In the genomic region with DNA sequence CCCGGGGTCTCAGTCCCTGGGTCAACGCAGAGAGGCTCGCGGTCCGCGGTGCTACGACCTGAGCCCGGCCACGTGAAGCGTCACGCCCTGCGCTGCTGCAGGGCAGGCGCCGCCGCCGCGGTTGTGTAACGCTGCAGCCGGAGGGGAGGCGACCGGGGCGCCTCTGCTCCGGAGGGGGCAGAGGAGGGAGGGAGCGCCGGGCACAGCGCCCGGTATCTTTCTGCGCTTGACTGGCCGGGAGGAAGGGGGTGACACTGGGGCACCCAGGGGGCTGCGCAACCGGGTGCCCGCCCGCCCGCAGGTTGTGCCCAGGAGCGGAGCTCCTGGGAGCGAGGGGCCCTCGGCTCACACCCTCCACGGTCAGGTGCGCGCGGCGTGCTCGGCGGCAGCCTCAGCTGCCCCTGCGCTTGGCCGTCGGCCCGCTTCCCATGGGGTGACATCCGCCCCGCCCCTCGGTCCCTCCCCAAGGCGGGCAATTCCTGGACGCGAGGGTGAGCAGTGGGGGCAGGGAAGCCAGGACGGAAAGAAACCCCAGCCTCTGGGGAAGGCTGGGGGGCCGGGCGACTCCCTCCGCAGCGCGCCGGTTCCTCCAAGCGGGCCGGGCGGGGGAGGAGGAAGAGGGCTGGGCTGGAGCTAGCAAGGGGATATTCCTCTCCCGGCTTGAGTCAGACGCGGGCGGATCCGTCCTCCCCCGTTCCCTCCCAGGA, we compare ENCODE assay signal across 1 cellular context.
A peak's percentile ranks its signal among the peaks of the same experiment; 100 is the strongest.
TF ChIP-seq lines count a peak whose summit lies in the region.

No MANE protein-coding gene starts in this region.

TF ChIP-seq in K562, 482 proteins besides CTCF, POLR2A, EP300 and RAD21 (continued from another document and continues in another):
- TF ChIP-seq UBTF (IDR thresholded peaks at IDR 0.05; ENCODE audit: borderline replicate concordance in 1 of 2, low read depth in 2 of 2, low read length in 2 of 2) = peak in 1 of 2 experiments; percentile 89; a peak in 2 of 4 replicates
- TF ChIP-seq HEY1 (CRISPR knock-in tag; IDR thresholded peaks at IDR 0.05; ENCODE audit: borderline replicate concordance) = 0 out of 2 replicates have a peak, but pooled peaks have one; percentile 34
- peak; percentile 72 for TF ChIP-seq KDM5B (IDR thresholded peaks at IDR 0.05; ENCODE audit: insufficient replicate concordance, low read depth, low read length)
- peak; percentile 13 for TF ChIP-seq RBM25 (IDR thresholded peaks at IDR 0.05; ENCODE audit: low read depth, low read length, severe bottlenecking)
- no peak for TF ChIP-seq FOXJ3 (CRISPR knock-in tag; IDR thresholded peaks at IDR 0.05)
- TF ChIP-seq DACH1 (IDR thresholded peaks at IDR 0.05; ENCODE audit: partially characterized antibody) = no peak
- peak; percentile 95 for TF ChIP-seq RBFOX2 (IDR thresholded peaks at IDR 0.05; ENCODE audit: low read depth, low read length)
- TF ChIP-seq CHD2 (IDR thresholded peaks at IDR 0.05; ENCODE audit: low read depth, low read length) = peak; percentile 64
- no peak for TF ChIP-seq ZNF134 (CRISPR knock-in tag; conservative IDR thresholded peaks at IDR 0.05)
- TF ChIP-seq STAT6 (CRISPR knock-in tag; IDR thresholded peaks at IDR 0.05) = peak; percentile 75; the same call in 1 of the 2 replicates
- peak; percentile 92; the same call in 1 of the 2 replicates for TF ChIP-seq BRD4 (IDR thresholded peaks at IDR 0.05)
- peak in 1 of 2 experiments; percentile 80; a peak in 2 of 4 replicates for TF ChIP-seq KDM4B (IDR thresholded peaks at IDR 0.05; ENCODE audit: borderline replicate concordance in 2 of 2, low read depth in 1 of 2)
- no peak for TF ChIP-seq SNRNP70 (optimal IDR thresholded peaks at IDR 0.05; ENCODE audit: low read depth, low read length)
- no peak for TF ChIP-seq RBM15 (IDR thresholded peaks at IDR 0.05; ENCODE audit: insufficient read depth, low read length)
- no peak for TF ChIP-seq CREB5 (CRISPR knock-in tag; IDR thresholded peaks at IDR 0.05)
- peak; percentile 87; the same call in 1 of the 2 replicates for TF ChIP-seq HDAC8 (tag; IDR thresholded peaks at IDR 0.05)
- TF ChIP-seq ZNF561 (CRISPR knock-in tag; conservative IDR thresholded peaks at IDR 0.05) = no peak
- TF ChIP-seq FOXP4 (CRISPR knock-in tag; IDR thresholded peaks at IDR 0.05; ENCODE audit: borderline replicate concordance) = peak; percentile 19; the same call in 1 of the 2 replicates
- peak; percentile 87 for TF ChIP-seq ETV5 (CRISPR knock-in tag; IDR thresholded peaks at IDR 0.05; ENCODE audit: low read depth)
- TF ChIP-seq HLTF (IDR thresholded peaks at IDR 0.05) = peak; percentile 57; the same call in 1 of the 2 replicates
- TF ChIP-seq SIN3B (IDR thresholded peaks at IDR 0.05; ENCODE audit: low read depth) = no peak
- TF ChIP-seq ZKSCAN1 (IDR thresholded peaks at IDR 0.05; ENCODE audit: low read depth, low read length) = no peak
- TF ChIP-seq DDX20 (tag; IDR thresholded peaks at IDR 0.05; ENCODE audit: low read depth) = no peak
- no peak for TF ChIP-seq CHD4 (IDR thresholded peaks at IDR 0.05; ENCODE audit: insufficient read depth, insufficient replicate concordance, low read depth, low read length, poor library complexity, severe bottlenecking)
- no peak for TF ChIP-seq BACH1 (tag; IDR thresholded peaks at IDR 0.05)
- TF ChIP-seq, protein P1, sequence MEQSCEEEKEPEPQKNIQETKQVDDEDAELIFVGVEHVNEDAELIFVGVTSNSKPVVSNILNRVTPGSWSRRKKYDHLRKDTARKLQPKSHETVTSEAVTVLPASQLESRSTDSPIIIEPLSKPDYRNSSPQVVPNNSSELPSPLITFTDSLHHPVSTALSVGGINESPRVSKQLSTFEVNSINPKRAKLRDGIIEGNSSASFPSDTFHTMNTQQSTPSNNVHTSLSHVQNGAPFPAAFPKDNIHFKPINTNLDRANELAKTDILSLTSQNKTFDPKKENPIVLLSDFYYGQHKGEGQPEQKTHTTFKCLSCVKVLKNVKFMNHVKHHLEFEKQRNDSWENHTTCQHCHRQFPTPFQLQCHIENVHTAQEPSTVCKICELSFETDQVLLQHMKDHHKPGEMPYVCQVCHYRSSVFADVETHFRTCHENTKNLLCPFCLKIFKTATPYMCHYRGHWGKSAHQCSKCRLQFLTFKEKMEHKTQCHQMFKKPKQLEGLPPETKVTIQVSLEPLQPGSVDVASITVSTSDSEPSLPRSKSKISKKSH (CRISPR knock-in tag; IDR thresholded peaks at IDR 0.05) = 0 out of 2 replicates have a peak, but pooled peaks have one; percentile 17
- TF ChIP-seq FOXP1 (CRISPR knock-in tag; IDR thresholded peaks at IDR 0.05) = no peak; the same call in 1 of the 2 replicates
- TF ChIP-seq ZNF232 (CRISPR knock-in tag; IDR thresholded peaks at IDR 0.05) = no peak
- TF ChIP-seq, protein P2, sequence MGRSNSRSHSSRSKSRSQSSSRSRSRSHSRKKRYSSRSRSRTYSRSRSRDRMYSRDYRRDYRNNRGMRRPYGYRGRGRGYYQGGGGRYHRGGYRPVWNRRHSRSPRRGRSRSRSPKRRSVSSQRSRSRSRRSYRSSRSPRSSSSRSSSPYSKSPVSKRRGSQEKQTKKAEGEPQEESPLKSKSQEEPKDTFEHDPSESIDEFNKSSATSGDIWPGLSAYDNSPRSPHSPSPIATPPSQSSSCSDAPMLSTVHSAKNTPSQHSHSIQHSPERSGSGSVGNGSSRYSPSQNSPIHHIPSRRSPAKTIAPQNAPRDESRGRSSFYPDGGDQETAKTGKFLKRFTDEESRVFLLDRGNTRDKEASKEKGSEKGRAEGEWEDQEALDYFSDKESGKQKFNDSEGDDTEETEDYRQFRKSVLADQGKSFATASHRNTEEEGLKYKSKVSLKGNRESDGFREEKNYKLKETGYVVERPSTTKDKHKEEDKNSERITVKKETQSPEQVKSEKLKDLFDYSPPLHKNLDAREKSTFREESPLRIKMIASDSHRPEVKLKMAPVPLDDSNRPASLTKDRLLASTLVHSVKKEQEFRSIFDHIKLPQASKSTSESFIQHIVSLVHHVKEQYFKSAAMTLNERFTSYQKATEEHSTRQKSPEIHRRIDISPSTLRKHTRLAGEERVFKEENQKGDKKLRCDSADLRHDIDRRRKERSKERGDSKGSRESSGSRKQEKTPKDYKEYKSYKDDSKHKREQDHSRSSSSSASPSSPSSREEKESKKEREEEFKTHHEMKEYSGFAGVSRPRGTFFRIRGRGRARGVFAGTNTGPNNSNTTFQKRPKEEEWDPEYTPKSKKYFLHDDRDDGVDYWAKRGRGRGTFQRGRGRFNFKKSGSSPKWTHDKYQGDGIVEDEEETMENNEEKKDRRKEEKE (IDR thresholded peaks at IDR 0.05; ENCODE audit: borderline replicate concordance in 1 of 2, control insufficient read depth in 1 of 2, low read depth in 2 of 2, low read length in 1 of 2) = peak in 1 of 2 experiments; percentile 55; a peak in 2 of 4 replicates
- TF ChIP-seq PRPF4 (IDR thresholded peaks at IDR 0.05; ENCODE audit: insufficient read depth, low read depth, low read length, poor library complexity, severe bottlenecking) = no peak
- TF ChIP-seq ZNF282 (CRISPR knock-in tag; IDR thresholded peaks at IDR 0.05) = no peak
- peak; percentile 75 for TF ChIP-seq HNRNPLL (IDR thresholded peaks at IDR 0.05; ENCODE audit: low read depth, low read length, poor library complexity, severe bottlenecking)
- no peak for TF ChIP-seq SMAD2 (IDR thresholded peaks at IDR 0.05; ENCODE audit: low read depth, low read length)
- no peak for TF ChIP-seq HNRNPUL1 (IDR thresholded peaks at IDR 0.05; ENCODE audit: low read length)
- TF ChIP-seq PCBP2 (IDR thresholded peaks at IDR 0.05; ENCODE audit: low read depth, low read length, poor library complexity, severe bottlenecking) = no peak
- TF ChIP-seq ELF2 (CRISPR knock-in tag; IDR thresholded peaks at IDR 0.05) = peak; percentile 77; the same call in 1 of the 2 replicates
- TF ChIP-seq DNMT1 (IDR thresholded peaks at IDR 0.05) = no peak
- TF ChIP-seq, protein P3, sequence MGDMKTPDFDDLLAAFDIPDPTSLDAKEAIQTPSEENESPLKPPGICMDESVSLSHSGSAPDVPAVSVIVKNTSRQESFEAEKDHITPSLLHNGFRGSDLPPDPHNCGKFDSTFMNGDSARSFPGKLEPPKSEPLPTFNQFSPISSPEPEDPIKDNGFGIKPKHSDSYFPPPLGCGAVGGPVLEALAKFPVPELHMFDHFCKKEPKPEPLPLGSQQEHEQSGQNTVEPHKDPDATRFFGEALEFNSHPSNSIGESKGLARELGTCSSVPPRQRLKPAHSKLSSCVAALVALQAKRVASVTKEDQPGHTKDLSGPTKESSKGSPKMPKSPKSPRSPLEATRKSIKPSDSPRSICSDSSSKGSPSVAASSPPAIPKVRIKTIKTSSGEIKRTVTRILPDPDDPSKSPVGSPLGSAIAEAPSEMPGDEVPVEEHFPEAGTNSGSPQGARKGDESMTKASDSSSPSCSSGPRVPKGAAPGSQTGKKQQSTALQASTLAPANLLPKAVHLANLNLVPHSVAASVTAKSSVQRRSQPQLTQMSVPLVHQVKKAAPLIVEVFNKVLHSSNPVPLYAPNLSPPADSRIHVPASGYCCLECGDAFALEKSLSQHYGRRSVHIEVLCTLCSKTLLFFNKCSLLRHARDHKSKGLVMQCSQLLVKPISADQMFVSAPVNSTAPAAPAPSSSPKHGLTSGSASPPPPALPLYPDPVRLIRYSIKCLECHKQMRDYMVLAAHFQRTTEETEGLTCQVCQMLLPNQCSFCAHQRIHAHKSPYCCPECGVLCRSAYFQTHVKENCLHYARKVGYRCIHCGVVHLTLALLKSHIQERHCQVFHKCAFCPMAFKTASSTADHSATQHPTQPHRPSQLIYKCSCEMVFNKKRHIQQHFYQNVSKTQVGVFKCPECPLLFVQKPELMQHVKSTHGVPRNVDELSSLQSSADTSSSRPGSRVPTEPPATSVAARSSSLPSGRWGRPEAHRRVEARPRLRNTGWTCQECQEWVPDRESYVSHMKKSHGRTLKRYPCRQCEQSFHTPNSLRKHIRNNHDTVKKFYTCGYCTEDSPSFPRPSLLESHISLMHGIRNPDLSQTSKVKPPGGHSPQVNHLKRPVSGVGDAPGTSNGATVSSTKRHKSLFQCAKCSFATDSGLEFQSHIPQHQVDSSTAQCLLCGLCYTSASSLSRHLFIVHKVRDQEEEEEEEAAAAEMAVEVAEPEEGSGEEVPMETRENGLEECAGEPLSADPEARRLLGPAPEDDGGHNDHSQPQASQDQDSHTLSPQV (IDR thresholded peaks at IDR 0.05) = no peak
- 0 out of 2 replicates have a peak, but pooled peaks have one; percentile 5 for TF ChIP-seq TCF3 (CRISPR knock-in tag; IDR thresholded peaks at IDR 0.05)
